In genomic region chr10:7184660-7185366, GRCh38 we compare ENCODE assay signal across 11 cellular contexts.
DNase-seq lines count a peak whose midpoint lies in the region; ATAC-seq and TF ChIP-seq lines count a peak whose summit lies in the region.
"Had no signal": no experiment of that assay in that cellular context is flagged by ENCODE, and none has a peak within 500 bp of the region (broad histone marks: within the 10 kb centered on the region; RNA-seq: fewer than 3 reads in every experiment).

No MANE protein-coding gene starts in this region.

- no peak for DNase-seq in activated CD4-positive, alpha-beta T cell treated with anti-CD3 and anti-CD28 coated beads, Interleukin-2, amount 10 ng/mL, durations not matched to agents 24 days and 14 days
- no peak for DNase-seq in activated CD4-positive, alpha-beta T cell treated with anti-CD3 and anti-CD28 coated beads for 1 hour
- no peak for DNase-seq in activated T-helper 2 cell treated with anti-CD3 and anti-CD28 coated beads, Interferon-gamma antibody, Interleukin-2, Interleukin-4, amounts not matched to agents 10 μg/mL and 5 μg/mL and 100 μg/mL, durations not matched to agents 14 hours and 24 hours and 36 hours (ENCODE audit: low spot score)
- DNase-seq in sciatic nerve (ENCODE audit: low spot score): no peak
- DNase-seq in brain microvascular endothelial cell: no peak
- no peak for DNase-seq in A172 (ENCODE audit: low spot score)
- no peak for DNase-seq in midbrain (lab: John Stamatoyannopoulos, UW)
- DNase-seq: SHP77 treated with DMSO at 0.1 percent for 48 hours had no signal

- H3K27ac Mint-ChIP-seq in activated CD4-positive, alpha-beta T cell treated with anti-CD3 and anti-CD28 coated beads, Interleukin-2, amount 10 ng/mL, durations not matched to agents 24 days and 14 days: peak overlapping the region; percentile 83
- peak overlapping the region; percentile 87 for H3K27ac Mint-ChIP-seq in activated T-helper 2 cell treated with anti-CD3 and anti-CD28 coated beads, Interferon-gamma antibody, Interleukin-2, Interleukin-4, amounts not matched to agents 10 μg/mL and 5 μg/mL and 100 μg/mL, durations not matched to agents 14 hours and 24 hours and 36 hours

- peaks cover 76% of the 10 kb centered on the region for H3K36me3 Mint-ChIP-seq in activated CD4-positive, alpha-beta T cell treated with anti-CD3 and anti-CD28 coated beads, Interleukin-2, amount 10 ng/mL, durations not matched to agents 24 days and 14 days (ENCODE audit: low read depth)
- peaks cover 89% of the 10 kb centered on the region for H3K36me3 Mint-ChIP-seq in activated T-helper 2 cell treated with anti-CD3 and anti-CD28 coated beads, Interferon-gamma antibody, Interleukin-2, Interleukin-4, amounts not matched to agents 10 μg/mL and 5 μg/mL and 100 μg/mL, durations not matched to agents 14 hours and 24 hours and 36 hours (ENCODE audit: low read depth)

- no peak overlapping the region for H3K27ac ChIP-seq in brain microvascular endothelial cell
- H3K27ac ChIP-seq: A549, parathyroid adenoma had no signal

- no peaks in the 10 kb centered on the region for H3K27me3 Mint-ChIP-seq in activated CD4-positive, alpha-beta T cell treated with anti-CD3 and anti-CD28 coated beads, Interleukin-2, amount 10 ng/mL, durations not matched to agents 24 days and 14 days
- H3K27me3 Mint-ChIP-seq in activated T-helper 2 cell treated with anti-CD3 and anti-CD28 coated beads, Interferon-gamma antibody, Interleukin-2, Interleukin-4, amounts not matched to agents 10 μg/mL and 5 μg/mL and 100 μg/mL, durations not matched to agents 14 hours and 24 hours and 36 hours (ENCODE audit: low read depth): no peaks in the 10 kb centered on the region

- no peak for TF ChIP-seq CTCF in brain microvascular endothelial cell (IDR thresholded peaks at IDR 0.05; ENCODE audit: low read depth, low read length, missing control alignments)

- peak overlapping the region; percentile 27 for H3K4me3 Mint-ChIP-seq in activated CD4-positive, alpha-beta T cell treated with anti-CD3 and anti-CD28 coated beads, Interleukin-2, amount 10 ng/mL, durations not matched to agents 24 days and 14 days
- peak overlapping the region; percentile 47 for H3K4me3 Mint-ChIP-seq in activated T-helper 2 cell treated with anti-CD3 and anti-CD28 coated beads, Interferon-gamma antibody, Interleukin-2, Interleukin-4, amounts not matched to agents 10 μg/mL and 5 μg/mL and 100 μg/mL, durations not matched to agents 14 hours and 24 hours and 36 hours (ENCODE audit: low read depth)

- peaks cover 23% of the 10 kb centered on the region for H3K9me3 Mint-ChIP-seq in activated CD4-positive, alpha-beta T cell treated with anti-CD3 and anti-CD28 coated beads, Interleukin-2, amount 10 ng/mL, durations not matched to agents 24 days and 14 days
- H3K9me3 Mint-ChIP-seq in activated T-helper 2 cell treated with anti-CD3 and anti-CD28 coated beads, Interferon-gamma antibody, Interleukin-2, Interleukin-4, amounts not matched to agents 10 μg/mL and 5 μg/mL and 100 μg/mL, durations not matched to agents 14 hours and 24 hours and 36 hours: peaks cover 29% of the 10 kb centered on the region

- no peaks in the 10 kb centered on the region for H3K27me3 ChIP-seq in brain microvascular endothelial cell (replicated peaks)

- no peaks in the 10 kb centered on the region for H3K36me3 ChIP-seq in brain microvascular endothelial cell (replicated peaks)

- no peak overlapping the region for H3K4me3 ChIP-seq in brain microvascular endothelial cell (ENCODE audit: low read depth, low read length)
- H3K4me3 ChIP-seq: A549 had no signal

- in situ Hi-C loops in brain microvascular endothelial cell (cut with HindIII; ENCODE audit: low pct_ligation_motif_present, low sequenced_read_pairs): no loop called here

- H3K4me1 Mint-ChIP-seq in activated CD4-positive, alpha-beta T cell treated with anti-CD3 and anti-CD28 coated beads, Interleukin-2, amount 10 ng/mL, durations not matched to agents 24 days and 14 days: peaks cover 50% of the 10 kb centered on the region
- H3K4me1 Mint-ChIP-seq in activated T-helper 2 cell treated with anti-CD3 and anti-CD28 coated beads, Interferon-gamma antibody, Interleukin-2, Interleukin-4, amounts not matched to agents 10 μg/mL and 5 μg/mL and 100 μg/mL, durations not matched to agents 14 hours and 24 hours and 36 hours (ENCODE audit: low read depth): peaks cover 58% of the 10 kb centered on the region

- ATAC-seq in HG03103 (IDR thresholded peaks at IDR 0.05; ENCODE audit: low read depth, unreplicated experiment) (peak; percentile 69), sciatic nerve (peak; percentile 73)
- ATAC-seq: A549 had no signal

- intact Hi-C loops in activated CD4-positive, alpha-beta T cell treated with anti-CD3 and anti-CD28 coated beads, Interleukin-2, amount 10 ng/mL, durations not matched to agents 24 days and 14 days (cut with micrococcal nuclease): loop anchor here (1.0 to 2.0 kb wide), 2 partner anchors 8 to 54 kb away; no protein-coding TSS in a partner anchor
- intact Hi-C loops in activated T-helper 2 cell treated with anti-CD3 and anti-CD28 coated beads, Interferon-gamma antibody, Interleukin-2, Interleukin-4, amounts not matched to agents 10 μg/mL and 5 μg/mL and 100 μg/mL, durations not matched to agents 14 hours and 24 hours and 36 hours (cut with micrococcal nuclease): loop anchor here (1.0 to 10.0 kb wide), 6 partner anchors 8 to 680 kb away; no protein-coding TSS in a partner anchor
- intact Hi-C loops in sciatic nerve (cut with DNase I): no loop called here
